Comparison of ENCODE assay signal across 8 cellular contexts in the genomic region with DNA sequence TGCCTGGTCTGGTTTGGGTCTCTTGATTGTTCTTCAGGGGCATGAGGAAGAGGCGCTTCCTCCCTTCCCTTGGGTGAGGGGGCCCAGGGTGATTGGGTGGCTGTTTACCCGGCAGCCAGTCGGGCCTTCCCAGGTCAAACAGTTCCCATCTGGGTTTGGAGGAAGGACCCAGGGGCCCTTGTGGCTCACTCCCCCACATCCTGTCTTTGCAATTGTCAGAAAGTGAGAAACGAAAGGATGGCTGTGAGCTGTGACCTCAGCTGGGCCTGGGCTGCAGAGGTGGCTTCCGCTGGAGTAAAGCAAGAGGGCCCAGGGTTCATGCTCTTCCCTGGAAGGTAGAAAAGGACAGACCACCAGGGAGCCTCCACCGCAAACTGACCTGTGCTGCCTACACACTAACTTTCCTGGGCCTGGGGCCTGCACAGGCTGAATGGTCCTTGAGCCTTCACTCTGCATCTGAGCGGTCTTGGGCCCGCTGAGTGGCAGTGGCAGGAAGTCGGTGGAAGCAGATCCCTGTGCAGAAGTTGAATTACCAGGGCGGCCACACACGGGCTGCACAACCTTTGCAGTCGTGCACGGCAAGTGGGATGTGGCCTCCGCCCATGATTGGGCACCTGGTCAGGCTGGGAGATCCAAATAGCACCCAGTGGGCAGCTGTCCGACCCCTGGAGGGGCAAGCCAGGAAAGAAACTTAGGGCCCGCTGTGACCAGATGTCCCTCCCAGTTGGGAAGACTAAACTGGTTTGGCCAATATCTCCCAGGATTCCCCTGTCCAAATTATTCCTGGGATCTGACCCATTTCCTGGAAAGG. TPM values are rescaled to one million over a fixed set of nuclear protein-coding genes. Genes with fewer than 3 reads are reported as not detected.
DNase-seq lines count a peak whose midpoint lies in the region; ATAC-seq and TF ChIP-seq lines count a peak whose summit lies in the region.

No MANE protein-coding gene starts in this region.

- no peaks in the 10 kb centered on the region for H3K9me3 ChIP-seq in stomach

- peak overlapping the region; percentile 76 to 86 (median 81) for H3K4me3 Mint-ChIP-seq in immature natural killer cell

- DNase-seq in Right ventricle myocardium superior, result peak; percentile 42
- no peak for DNase-seq in cardiac septum (ENCODE audit: low spot score)
- DNase-seq in activated CD4-positive, alpha-beta T cell treated with anti-CD3 and anti-CD28 coated beads for 48 hours, result peak; percentile 80
- DNase-seq in immature natural killer cell, result peak; percentile 81 to 84 (median 83)
- no peak for DNase-seq in stomach
- DNase-seq in kidney glomerular epithelial cell (lab: John Stamatoyannopoulos, UW), result no peak
- no peak for DNase-seq in mesenteric fat pad (ENCODE audit: low spot score)

- H3K4me3 ChIP-seq in stomach, result no peak overlapping the region

- peak; percentile 13 for ATAC-seq in Right ventricle myocardium superior (ENCODE audit: poor library complexity)
- ATAC-seq in HG03571 (IDR thresholded peaks at IDR 0.05; ENCODE audit: unreplicated experiment), result peak; percentile 52

- intact Hi-C loops in Right ventricle myocardium superior (cut with DNase I) (loop anchor here (5.0 kb wide), 1 partner anchor 81 kb away; no protein-coding TSS in a partner anchor), cardiac septum (cut with DNase I) (loop anchor here (2.0 kb wide), 1 partner anchor 63 kb away; no protein-coding TSS in a partner anchor), stomach (cut with DNase I; ENCODE audit: low total_unique reads) (loop anchor here (10.0 kb wide), 1 partner anchor 63 kb away; no protein-coding TSS in a partner anchor)

- H3K9me3 Mint-ChIP-seq in immature natural killer cell, result no peaks in the 10 kb centered on the region

- peaks cover 61 to 73% of the 10 kb centered on the region in 2 donors for H3K4me1 Mint-ChIP-seq in immature natural killer cell

- peaks cover 17 to 23% (median 18%) of the 10 kb centered on the region in 3 donors for H3K27me3 Mint-ChIP-seq in immature natural killer cell (ENCODE audit: low read depth in 3 of 3)

- H3K36me3 Mint-ChIP-seq in immature natural killer cell, result peaks cover 0 to 16% (median 5%) of the 10 kb centered on the region in 3 donors

- peaks cover 4 to 67% (median 38%) of the 10 kb centered on the region in 4 donors for H3K4me1 ChIP-seq in stomach

- H3K27ac ChIP-seq in stomach, result peak overlapping the region in 4 of 5 donors; percentile 3 to 67 (median 38)

- TF ChIP-seq CTCF in stomach (IDR thresholded peaks at IDR 0.05), result no peak

- H3K36me3 ChIP-seq in stomach, result peaks cover 35 to 61% (median 58%) of the 10 kb centered on the region in 4 donors

- H3K27me3 ChIP-seq in stomach, result no peaks in the 10 kb centered on the region

- H3K27ac Mint-ChIP-seq in immature natural killer cell, result peak overlapping the region; percentile 94 to 100 (median 98)

- no peak for TF ChIP-seq POLR2A in stomach (IDR thresholded peaks at IDR 0.05)

- WGBS in stomach, 5 donors, result 58 to 67% (median 62%) methylated on average over 14 to 16 of the region's 16 CpGs

- TF ChIP-seq EP300 in stomach (IDR thresholded peaks at IDR 0.05), result no peak

RNA-seq across cellular contexts. Expression of a gene that starts 5.3 kb away (rescaled TPM):
- total RNA-seq in Right ventricle myocardium superior (not detected), cardiac septum (not detected), stomach (1 to 10 TPM in 2 of 5 donors, not detected in 3; 2.4 to 3.5 TPM), mesenteric fat pad (0.61 TPM)
- polyA plus RNA-seq in immature natural killer cell (1 to 10 TPM; 4.1 to 8.3 (median 5.1) TPM), stomach (10 to 100 TPM in 1 of 3 donors, 1 to 10 TPM in 2; 1.5 to 18.7 (median 3.2) TPM)

RNA-seq across cellular contexts. Expression of a gene that starts 11.2 kb away (rescaled TPM):
- total RNA-seq in Right ventricle myocardium superior, result 30.1 TPM
- total RNA-seq in cardiac septum, result 37.9 TPM
- 100 to 1,000 TPM; 129 to 394 (median 156) TPM for polyA plus RNA-seq in immature natural killer cell
- total RNA-seq in stomach, result 100 to 1,000 TPM in 4 of 5 donors, 10 to 100 TPM in 1; 40.8 to 329 (median 224) TPM
- 100 to 1,000 TPM in 2 of 3 donors, 10 to 100 TPM in 1; 62.0 to 109 (median 106) TPM for polyA plus RNA-seq in stomach
- 123 TPM for total RNA-seq in mesenteric fat pad

RNA-seq across cellular contexts. Expression of a gene that starts 11.7 kb away (rescaled TPM):
- total RNA-seq in Right ventricle myocardium superior (586 TPM), cardiac septum (548 TPM), stomach (1,000 to 10,000 TPM in 3 of 5 donors, 100 to 1,000 TPM in 2; 394 to 1,489 (median 1,008) TPM), mesenteric fat pad (1,067 TPM)
- polyA plus RNA-seq in immature natural killer cell (1,000 to 10,000 TPM; 2,260 to 5,043 (median 3,564) TPM), stomach (1,000 to 10,000 TPM; 2,818 to 4,242 (median 2,979) TPM)

RNA-seq across cellular contexts. Expression of a gene that starts 26.9 kb away (rescaled TPM):
- total RNA-seq in Right ventricle myocardium superior (not detected), cardiac septum (not detected), stomach (not detected), mesenteric fat pad (not detected)
- polyA plus RNA-seq in immature natural killer cell (not detected), stomach (not detected)

RNA-seq across cellular contexts. Expression of a gene that starts 27.3 kb away (rescaled TPM):
- total RNA-seq in Right ventricle myocardium superior, result not detected
- total RNA-seq in cardiac septum, result not detected
- polyA plus RNA-seq in immature natural killer cell, result not detected
- total RNA-seq in stomach, result not detected
- not detected for polyA plus RNA-seq in stomach
- not detected for total RNA-seq in mesenteric fat pad

Comparison
In these comparisons a context has a peak if more than half of its experiments do, and no peak if none do; other contexts are left out.
1. DNase-seq: peak in Right ventricle myocardium superior (single experiment), activated CD4-positive, alpha-beta T cell treated with anti-CD3 and anti-CD28 coated beads for 48 hours (single experiment) and immature natural killer cell (3 of 3); none in cardiac septum (single experiment), stomach (single experiment), kidney glomerular epithelial cell (single experiment) and mesenteric fat pad (single experiment).